In the genomic region with DNA sequence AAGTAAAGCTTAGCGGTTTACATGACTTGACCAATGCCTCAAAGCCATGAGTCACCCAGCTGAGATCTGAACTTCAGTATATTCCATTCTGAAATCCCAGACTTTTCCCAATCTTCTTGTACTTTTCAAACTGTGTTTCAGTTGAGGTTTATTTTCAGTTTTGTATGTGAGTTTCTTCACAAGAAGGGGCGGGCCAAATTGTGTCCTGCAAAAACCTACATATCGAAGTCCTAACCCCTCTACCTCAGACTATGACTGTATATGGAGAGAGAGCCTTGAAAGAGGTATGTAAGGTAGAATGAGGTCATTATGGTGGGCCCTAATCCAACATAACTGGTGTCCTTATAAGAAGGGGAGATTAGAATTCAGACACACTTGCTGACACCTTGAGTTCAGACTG, we compare ENCODE assay signal across 10 cellular contexts. TPM values are rescaled to one million over a fixed set of nuclear protein-coding genes. Genes with fewer than 3 reads are reported as not detected.
DNase-seq lines count a peak whose midpoint lies in the region; ATAC-seq and TF ChIP-seq lines count a peak whose summit lies in the region.
"Had no signal": no experiment of that assay in that cellular context is flagged by ENCODE, and none has a peak within 500 bp of the region (broad histone marks: within the 10 kb centered on the region; RNA-seq: fewer than 3 reads in every experiment).

No MANE protein-coding gene starts in this region.

- H3K36me3 Mint-ChIP-seq in nephron progenitor cell (ENCODE audit: low read depth) = no peaks in the 10 kb centered on the region

- H3K27me3 Mint-ChIP-seq in nephron progenitor cell (ENCODE audit: low read depth, poor library complexity) = no peaks in the 10 kb centered on the region

- ATAC-seq in HG03108 (IDR thresholded peaks at IDR 0.05; ENCODE audit: unreplicated experiment) = no peak
- no peak for ATAC-seq in GM18519 (IDR thresholded peaks at IDR 0.05; ENCODE audit: low FRiP score, unreplicated experiment)
- ATAC-seq: activated CD8-positive, alpha-beta T cell treated with anti-CD3 and anti-CD28 coated beads for 36 hours had no signal

- no peaks in the 10 kb centered on the region for H3K4me1 ChIP-seq in colonic mucosa
- no peaks in the 10 kb centered on the region for H3K4me1 ChIP-seq in BE2C

- H3K27me3 ChIP-seq in HL-60 (ENCODE audit: insufficient read depth, poor library complexity, severe bottlenecking) (no peaks in the 10 kb centered on the region), colonic mucosa (no peaks in the 10 kb centered on the region), BE2C (no peaks in the 10 kb centered on the region)

- peak overlapping the region in 1 of 2 donors; percentile 66 for H3K9ac ChIP-seq in colonic mucosa (ENCODE audit: low read depth in 2 of 2, low read length in 2 of 2)

- H3K4me1 Mint-ChIP-seq in nephron progenitor cell = peaks cover 36% of the 10 kb centered on the region

- H3K9me3 ChIP-seq in colonic mucosa (no peaks in the 10 kb centered on the region), BE2C (no peaks in the 10 kb centered on the region; the same call in 1 of the 2 replicates)

- no peak overlapping the region; the same call in 1 of the 2 replicates for H3K4me3 ChIP-seq in HL-60 (replicated peaks; ENCODE audit: insufficient read depth, low read length)
- no peak overlapping the region for H3K4me3 ChIP-seq in colonic mucosa
- no peak overlapping the region for H3K4me3 ChIP-seq in BE2C (ENCODE audit: low read depth, low read length)

- peak; percentile 44 for DNase-seq in A172 (ENCODE audit: low spot score)
- DNase-seq in HL-60 (ENCODE audit: low read depth in 1 of 2, low spot score in 1 of 2) = no peak
- DNase-seq in colonic mucosa = no peak
- no peak for DNase-seq in nephron progenitor cell
- DNase-seq in NCI-H526 treated with DMSO at 0.1 percent for 48 hours (lab: John Stamatoyannopoulos, UW) = no peak
- no peak for DNase-seq in BE2C
- DNase-seq: activated CD8-positive, alpha-beta T cell treated with anti-CD3 and anti-CD28 coated beads for 36 hours; NCI-H446 treated with DMSO at 0.1 percent for 48 hours had no signal

- no peak for TF ChIP-seq CTCF in HL-60 (IDR thresholded peaks at IDR 0.05; ENCODE audit: insufficient read depth, low read length)
- no peak for TF ChIP-seq CTCF in colonic mucosa (IDR thresholded peaks at IDR 0.05)
- TF ChIP-seq CTCF in nephron progenitor cell (IDR thresholded peaks at IDR 0.05) = no peak
- TF ChIP-seq CTCF in BE2C (IDR thresholded peaks at IDR 0.05; ENCODE audit: low read depth, low read length) = no peak

- peak overlapping the region; percentile 6 for H3K4me3 Mint-ChIP-seq in nephron progenitor cell
- H3K4me3 Mint-ChIP-seq: activated CD8-positive, alpha-beta T cell treated with anti-CD3 and anti-CD28 coated beads for 36 hours had no signal

- no peaks in the 10 kb centered on the region for H3K36me3 ChIP-seq in colonic mucosa
- H3K36me3 ChIP-seq in BE2C = no peaks in the 10 kb centered on the region

- intact Hi-C loops in colonic mucosa (cut with DNase I) = no loop called here

- H3K9me3 Mint-ChIP-seq in nephron progenitor cell = no peaks in the 10 kb centered on the region
- H3K9me3 Mint-ChIP-seq: activated CD8-positive, alpha-beta T cell treated with anti-CD3 and anti-CD28 coated beads for 36 hours had no signal

- H3K27ac Mint-ChIP-seq in nephron progenitor cell = peak overlapping the region; percentile 77
- H3K27ac Mint-ChIP-seq: activated CD8-positive, alpha-beta T cell treated with anti-CD3 and anti-CD28 coated beads for 36 hours had no signal

- peak overlapping the region; percentile 79 for H3K27ac ChIP-seq in HL-60 (replicated peaks)
- H3K27ac ChIP-seq in colonic mucosa = peak overlapping the region; percentile 46

RNA-seq across cellular contexts. Expression of a gene that starts 0.7 kb away (rescaled TPM):
- total RNA-seq in A172 (2014; rRNA removed; shearing (Covaris generic)) = 11.6 and 18.5 TPM in 2 replicates
- total RNA-seq in colonic mucosa = 1 to 10 TPM; 3.2 to 7.5 TPM
- polyA plus RNA-seq in BE2C (2012; ENCODE audit: insufficient read depth, insufficient read length, low read depth) = 0.73 TPM
- total RNA-seq: activated CD8-positive, alpha-beta T cell treated with anti-CD3 and anti-CD28 coated beads for 36 hours had no signal
